ENCODE assay signal across 8 cellular contexts in genomic region chr4:73259552-73260140, GRCh38. TPM values are rescaled to one million over a fixed set of nuclear protein-coding genes. Genes with fewer than 3 reads are reported as not detected.
A peak's percentile ranks its signal among the peaks of the same experiment; 100 is the strongest.
DNase-seq lines count a peak whose midpoint lies in the region; ATAC-seq, FAIRE-seq and TF ChIP-seq lines count a peak whose summit lies in the region.

No MANE protein-coding gene starts in this region.

- ATAC-seq in GM18517 (IDR thresholded peaks at IDR 0.05; ENCODE audit: unreplicated experiment) (peak; percentile 6), HG03064 (IDR thresholded peaks at IDR 0.05; ENCODE audit: low read depth, unreplicated experiment) (peak; percentile 6)

- POLR2A ChIA-PET in AG04450 (lab: Yijun Ruan, JAX), result interaction anchor here (0.7 to 2.3 kb wide), 4 partner anchors 15 to 52 kb away, joined by 3 to 9 read pairs (median 7); no protein-coding TSS in a partner anchor

- H3K9me3 ChIP-seq in AG04450 (ENCODE audit: control insufficient read depth, insufficient read depth, low read length), result no peaks in the 10 kb centered on the region; the same call in 1 of the 2 replicates
- H3K9me3 ChIP-seq in SU-DHL-6 (ENCODE audit: insufficient read depth, low read length), result no peaks in the 10 kb centered on the region
- H3K9me3 ChIP-seq in neural progenitor cell (ENCODE audit: low read depth), result no peaks in the 10 kb centered on the region

- H3K27me3 Mint-ChIP-seq in endothelial cell (ENCODE audit: unreplicated experiment), result peaks cover 14% of the 10 kb centered on the region
- H3K27me3 Mint-ChIP-seq in neural progenitor cell (ENCODE audit: insufficient read depth, low read depth), result peaks cover 4% of the 10 kb centered on the region

- H3K4me2 ChIP-seq in SU-DHL-6 (ENCODE audit: low read depth, low read length, poor library complexity, severe bottlenecking), result peak overlapping the region; percentile 70
- peak overlapping the region; percentile 98 for H3K4me2 ChIP-seq in neural progenitor cell

- DNase-seq in AG04450 (ENCODE audit: low read depth, low spot score) (no peak), endothelial cell (ENCODE audit: low spot score) (no peak), neural progenitor cell (ENCODE audit: low spot score) (no peak), frontal cortex (ENCODE audit: low spot score in 2 of 2) (no peak), DMS153 treated with DMSO at 0.1 percent for 48 hours (lab: John Stamatoyannopoulos, UW; ENCODE audit: unreplicated experiment) (no peak)

- H3K27ac Mint-ChIP-seq in endothelial cell (ENCODE audit: unreplicated experiment), result peak overlapping the region; percentile 97
- H3K27ac Mint-ChIP-seq in neural progenitor cell, result peak overlapping the region; percentile 97

- peak overlapping the region; percentile 94 for H3K4me3 ChIP-seq in AG04450 (ENCODE audit: low read depth, low read length)
- H3K4me3 ChIP-seq in SU-DHL-6 (ENCODE audit: insufficient read depth, low read length, poor library complexity, severe bottlenecking), result peak overlapping the region; percentile 89
- H3K4me3 ChIP-seq in neural progenitor cell, result peak overlapping the region; percentile 89

- CTCF ChIA-PET in AG04450 (lab: Charles Lee), result interaction anchor here (0.7 to 1.9 kb wide), 5 partner anchors 11 to 221 kb away, joined by 3 to 6 read pairs (median 3); no protein-coding TSS in a partner anchor

- H3K79me2 ChIP-seq in SU-DHL-6 (ENCODE audit: insufficient read depth, low read length) (peaks cover 50% of the 10 kb centered on the region), neural progenitor cell (ENCODE audit: low read depth) (peaks cover 71% of the 10 kb centered on the region)

- peaks cover 23% of the 10 kb centered on the region for H3K4me1 ChIP-seq in neural progenitor cell

- H3K9ac ChIP-seq in SU-DHL-6 (ENCODE audit: low read length) (peak overlapping the region; percentile 82), neural progenitor cell (peak overlapping the region; percentile 90)

- H3K9me3 Mint-ChIP-seq in endothelial cell (ENCODE audit: unreplicated experiment) (no peaks in the 10 kb centered on the region), neural progenitor cell (no peaks in the 10 kb centered on the region)

- peaks cover 6% of the 10 kb centered on the region for H3K36me3 Mint-ChIP-seq in endothelial cell (ENCODE audit: low read depth, unreplicated experiment)
- peaks cover 5% of the 10 kb centered on the region for H3K36me3 Mint-ChIP-seq in neural progenitor cell

- FAIRE-seq in frontal cortex (lab: Jason Lieb, UNC), result no peak

- no peaks in the 10 kb centered on the region for H3K9me2 ChIP-seq in SU-DHL-6 (replicated peaks; ENCODE audit: insufficient read depth, low read length)

- H4K20me1 ChIP-seq in SU-DHL-6 (ENCODE audit: low read depth, low read length) (peaks cover 18% of the 10 kb centered on the region), neural progenitor cell (ENCODE audit: low read depth) (peaks cover 28% of the 10 kb centered on the region)

- peak overlapping the region; percentile 99 for H3K27ac ChIP-seq in AG04450 (ENCODE audit: low read depth, low read length)
- peak overlapping the region; percentile 69; the same call in 1 of the 2 replicates for H3K27ac ChIP-seq in SU-DHL-6 (ENCODE audit: low read depth, low read length)
- H3K27ac ChIP-seq in neural progenitor cell, result peak overlapping the region; percentile 97

- TF ChIP-seq CTCF in AG04450 (IDR thresholded peaks at IDR 0.05; ENCODE audit: low read depth, low read length) (no peak), SU-DHL-6 (IDR thresholded peaks at IDR 0.05; ENCODE audit: insufficient read depth, low read length, poor library complexity, severe bottlenecking) (no peak), endothelial cell (IDR thresholded peaks at IDR 0.05; ENCODE audit: unreplicated experiment) (no peak), neural progenitor cell (IDR thresholded peaks at IDR 0.05) (no peak)

- H3K36me3 ChIP-seq in SU-DHL-6 (ENCODE audit: low read length) (no peaks in the 10 kb centered on the region; the same call in 1 of the 2 replicates), neural progenitor cell (no peaks in the 10 kb centered on the region)

- H3K4me3 Mint-ChIP-seq in endothelial cell (ENCODE audit: unreplicated experiment) (peak overlapping the region; percentile 99), neural progenitor cell (peak overlapping the region; percentile 100)

- H3F3A ChIP-seq in SU-DHL-6 (ENCODE audit: insufficient read depth) (no peaks in the 10 kb centered on the region), neural progenitor cell (ENCODE audit: low read depth) (peaks cover 13% of the 10 kb centered on the region)

- H3K4me1 Mint-ChIP-seq in endothelial cell (ENCODE audit: unreplicated experiment) (peaks cover 27% of the 10 kb centered on the region), neural progenitor cell (peaks cover 16% of the 10 kb centered on the region)

- H2AFZ ChIP-seq in SU-DHL-6 (ENCODE audit: low read depth, low read length, severe bottlenecking) (peak overlapping the region; percentile 54), neural progenitor cell (replicated peaks) (peak overlapping the region; percentile 90)

- H3K27me3 ChIP-seq in AG04450 (ENCODE audit: control insufficient read depth, insufficient read depth, low read length), result no peaks in the 10 kb centered on the region
- H3K27me3 ChIP-seq in SU-DHL-6 (ENCODE audit: low read length), result no peaks in the 10 kb centered on the region
- H3K27me3 ChIP-seq in neural progenitor cell, result no peaks in the 10 kb centered on the region

RNA-seq across cellular contexts. Expression of gene ANKRD17, which starts 1.0 kb away (rescaled TPM):
- 58.2 and 71.1 TPM in 2 replicates for polyA plus RNA-seq in AG04450 (2011; rRNA removed)
- polyA minus RNA-seq in AG04450 (2011; rRNA and poly(A)+ RNA removed), result 114 and 146 TPM in 2 replicates
- total RNA-seq in endothelial cell (ENCODE audit: unreplicated experiment) (61.8 TPM), neural progenitor cell (ENCODE audit: low replicate concordance) (61.9 and 67.3 TPM in 2 replicates), frontal cortex (70.5 TPM)
